ENCODE assay signal across 10 cellular contexts in the genomic region with DNA sequence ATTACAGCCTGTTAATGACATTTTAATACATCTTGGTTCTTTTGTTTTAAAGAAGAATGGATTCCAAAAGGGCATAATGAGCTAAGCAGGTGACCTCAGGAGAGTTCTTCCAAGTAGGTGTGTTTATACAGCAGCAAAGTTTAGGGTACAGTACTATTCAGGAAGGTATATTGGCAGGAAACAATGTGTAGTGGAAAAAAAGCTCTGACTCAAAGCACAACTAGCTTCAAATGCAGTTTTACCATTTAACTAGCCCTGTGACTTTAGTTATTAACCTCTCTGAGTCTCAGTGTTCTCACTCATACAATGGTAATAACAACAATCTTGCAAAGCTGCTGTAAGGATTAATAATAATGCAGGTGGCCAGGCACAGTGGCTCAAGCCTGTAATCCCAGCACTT. TPM values are rescaled to one million over a fixed set of nuclear protein-coding genes. Genes with fewer than 3 reads are reported as not detected.
DNase-seq lines count a peak whose midpoint lies in the region; ATAC-seq and TF ChIP-seq lines count a peak whose summit lies in the region.
"Had no signal": no experiment of that assay in that cellular context is flagged by ENCODE, and none has a peak within 500 bp of the region (broad histone marks: within the 10 kb centered on the region; RNA-seq: fewer than 3 reads in every experiment).

No MANE protein-coding gene starts in this region.

- H3K36me3 ChIP-seq in GM23338 (ENCODE audit: insufficient read depth), result no peaks in the 10 kb centered on the region

- no peak overlapping the region for H3K4me2 ChIP-seq in GM23338

- H3K27ac Mint-ChIP-seq in activated T-cell treated with anti-CD3 and anti-CD28 coated beads, Interleukin-2, amount 50 U/mL, for 72 hours, result peak overlapping the region; percentile 4
- no peak overlapping the region for H3K27ac Mint-ChIP-seq in GM23338
- H3K27ac Mint-ChIP-seq in stimulated activated naive CD8-positive, alpha-beta T cell treated with anti-CD3 and anti-CD28 coated beads, Interleukin-15, amount 100 ng/mL, for 72 hours, result no peak overlapping the region
- H3K27ac Mint-ChIP-seq: activated T-helper 1 cell treated with anti-CD3 and anti-CD28 coated beads, Interleukin-12 subunit alpha, Interleukin-12 subunit beta, Interleukin-2, Interleukin-4 antibody, amounts not matched to agents 30 ng/mL and 10 ng/mL and 1 ng/mL, durations not matched to agents 14 hours and 24 hours and 36 hours had no signal

- peak in 1 of 2 donors; percentile 56 for ATAC-seq in activated T-cell treated with anti-CD3 and anti-CD28 coated beads, Interleukin-2, amount 50 U/mL, for 72 hours (replicated peaks in 1 of 2)
- ATAC-seq in GM23338, result no peak
- peak; percentile 79 for ATAC-seq in HG03558 (IDR thresholded peaks at IDR 0.05; ENCODE audit: extremely low read depth, unreplicated experiment)
- peak; percentile 82 for ATAC-seq in stimulated activated naive CD8-positive, alpha-beta T cell treated with anti-CD3 and anti-CD28 coated beads, Interleukin-15, amount 100 ng/mL, for 72 hours
- no peak for ATAC-seq in HG03025 (IDR thresholded peaks at IDR 0.05; ENCODE audit: low FRiP score, unreplicated experiment)

- peaks cover 5% of the 10 kb centered on the region; the same call in 1 of the 2 replicates for H4K20me1 ChIP-seq in GM23338 (replicated peaks; ENCODE audit: insufficient read depth)

- no peaks in the 10 kb centered on the region for H3K9me2 ChIP-seq in GM23338 (ENCODE audit: insufficient read depth)

- H3K4me3 ChIP-seq in GM23338, result no peak overlapping the region

- H3K4me3 Mint-ChIP-seq in activated T-cell treated with anti-CD3 and anti-CD28 coated beads, Interleukin-2, amount 50 U/mL, for 72 hours, result no peak overlapping the region
- H3K4me3 Mint-ChIP-seq in GM23338, result no peak overlapping the region
- peak overlapping the region in 1 of 2 donors; percentile 11 for H3K4me3 Mint-ChIP-seq in stimulated activated naive CD8-positive, alpha-beta T cell treated with anti-CD3 and anti-CD28 coated beads, Interleukin-15, amount 100 ng/mL, for 72 hours
- H3K4me3 Mint-ChIP-seq: activated T-helper 1 cell treated with anti-CD3 and anti-CD28 coated beads, Interleukin-12 subunit alpha, Interleukin-12 subunit beta, Interleukin-2, Interleukin-4 antibody, amounts not matched to agents 30 ng/mL and 10 ng/mL and 1 ng/mL, durations not matched to agents 14 hours and 24 hours and 36 hours had no signal

- no peaks in the 10 kb centered on the region for H3K27me3 ChIP-seq in GM23338 (ENCODE audit: insufficient read depth)

- H3K9me3 Mint-ChIP-seq in activated T-cell treated with anti-CD3 and anti-CD28 coated beads, Interleukin-2, amount 50 U/mL, for 72 hours, result peaks cover 0 to 2% of the 10 kb centered on the region in 2 donors
- H3K9me3 Mint-ChIP-seq in GM23338, result no peaks in the 10 kb centered on the region
- H3K9me3 Mint-ChIP-seq in stimulated activated naive CD8-positive, alpha-beta T cell treated with anti-CD3 and anti-CD28 coated beads, Interleukin-15, amount 100 ng/mL, for 72 hours, result no peaks in the 10 kb centered on the region
- H3K9me3 Mint-ChIP-seq: activated T-helper 1 cell treated with anti-CD3 and anti-CD28 coated beads, Interleukin-12 subunit alpha, Interleukin-12 subunit beta, Interleukin-2, Interleukin-4 antibody, amounts not matched to agents 30 ng/mL and 10 ng/mL and 1 ng/mL, durations not matched to agents 14 hours and 24 hours and 36 hours had no signal

- H3K4me1 Mint-ChIP-seq in activated T-cell treated with anti-CD3 and anti-CD28 coated beads, Interleukin-2, amount 50 U/mL, for 72 hours (ENCODE audit: low read depth), result peaks cover 41% of the 10 kb centered on the region
- H3K4me1 Mint-ChIP-seq in GM23338, result no peaks in the 10 kb centered on the region
- peaks cover 37% of the 10 kb centered on the region for H3K4me1 Mint-ChIP-seq in stimulated activated naive CD8-positive, alpha-beta T cell treated with anti-CD3 and anti-CD28 coated beads, Interleukin-15, amount 100 ng/mL, for 72 hours

- no peaks in the 10 kb centered on the region for H3K27me3 Mint-ChIP-seq in activated T-cell treated with anti-CD3 and anti-CD28 coated beads, Interleukin-2, amount 50 U/mL, for 72 hours (ENCODE audit: low read depth)
- H3K27me3 Mint-ChIP-seq in GM23338 (ENCODE audit: insufficient read depth, low read depth, poor library complexity), result no peaks in the 10 kb centered on the region
- H3K27me3 Mint-ChIP-seq in stimulated activated naive CD8-positive, alpha-beta T cell treated with anti-CD3 and anti-CD28 coated beads, Interleukin-15, amount 100 ng/mL, for 72 hours, result no peaks in the 10 kb centered on the region

- TF ChIP-seq CTCF in GM23338 (conservative IDR thresholded peaks at IDR 0.05; ENCODE audit: low read depth in 2 of 2), result no peak

- H3K36me3 Mint-ChIP-seq in activated T-cell treated with anti-CD3 and anti-CD28 coated beads, Interleukin-2, amount 50 U/mL, for 72 hours (ENCODE audit: insufficient read depth in 2 of 2), result peaks cover 0 to 5% of the 10 kb centered on the region in 2 donors
- H3K36me3 Mint-ChIP-seq in GM23338 (ENCODE audit: low read depth), result no peaks in the 10 kb centered on the region; the same call in 2 of the 3 replicates

- no peak overlapping the region for H2AFZ ChIP-seq in GM23338

- peaks cover 49% of the 10 kb centered on the region for H3K79me2 ChIP-seq in GM23338 (replicated peaks; ENCODE audit: insufficient read depth)

- no peak for DNase-seq in activated T-cell treated with anti-CD3 and anti-CD28 coated beads, Interleukin-2, amount 50 U/mL, for 72 hours
- no peak for DNase-seq in activated T-cell treated with anti-CD3 and anti-CD28 coated beads, Interleukin-2, amount 50 U/mL, for 48 hours
- DNase-seq in GM23338 (ENCODE audit: low spot score) (no peak), NCI-H748 (lab: John Stamatoyannopoulos, UW; ENCODE audit: unreplicated experiment) (no peak), HPDE6-E6E7 (ENCODE audit: extremely low spot score) (no peak)
- DNase-seq in stimulated activated naive CD8-positive, alpha-beta T cell treated with anti-CD3 and anti-CD28 coated beads, Interleukin-15, amount 100 ng/mL, for 72 hours, result no peak
- DNase-seq: NCI-H446 treated with DMSO at 0.1 percent for 48 hours had no signal

- no peaks in the 10 kb centered on the region for H3K4me1 ChIP-seq in GM23338 (ENCODE audit: insufficient read depth)

- peak overlapping the region; percentile 47; the same call in 1 of the 2 replicates for H3K27ac ChIP-seq in GM23338 (ENCODE audit: low read depth)

- H3F3A ChIP-seq in GM23338 (replicated peaks; ENCODE audit: low read depth), result no peaks in the 10 kb centered on the region

TF ChIP-seq in GM23338, 12 proteins besides CTCF, POLR2A, EP300 and RAD21 (continues in another document):
- TF ChIP-seq ZNF331 (CRISPR knock-in tag; IDR thresholded peaks at IDR 0.05; ENCODE audit: low read depth) (no peak), JUNB (IDR thresholded peaks at IDR 0.05; ENCODE audit: unreplicated experiment) (no peak), EZH2 (IDR thresholded peaks at IDR 0.05; ENCODE audit: low read depth, unreplicated experiment) (no peak), EZH2phosphoT487 (IDR thresholded peaks at IDR 0.05; ENCODE audit: unreplicated experiment) (no peak), STAT1 (IDR thresholded peaks at IDR 0.05; ENCODE audit: unreplicated experiment) (no peak), NANOG (IDR thresholded peaks at IDR 0.05; ENCODE audit: borderline replicate concordance) (no peak), CREB1 (CRISPR knock-in tag; IDR thresholded peaks at IDR 0.05; ENCODE audit: low read depth) (no peak), POLR2AphosphoS5 (IDR thresholded peaks at IDR 0.05; ENCODE audit: low read depth) (no peak)
- TF ChIP-seq, protein P1, sequence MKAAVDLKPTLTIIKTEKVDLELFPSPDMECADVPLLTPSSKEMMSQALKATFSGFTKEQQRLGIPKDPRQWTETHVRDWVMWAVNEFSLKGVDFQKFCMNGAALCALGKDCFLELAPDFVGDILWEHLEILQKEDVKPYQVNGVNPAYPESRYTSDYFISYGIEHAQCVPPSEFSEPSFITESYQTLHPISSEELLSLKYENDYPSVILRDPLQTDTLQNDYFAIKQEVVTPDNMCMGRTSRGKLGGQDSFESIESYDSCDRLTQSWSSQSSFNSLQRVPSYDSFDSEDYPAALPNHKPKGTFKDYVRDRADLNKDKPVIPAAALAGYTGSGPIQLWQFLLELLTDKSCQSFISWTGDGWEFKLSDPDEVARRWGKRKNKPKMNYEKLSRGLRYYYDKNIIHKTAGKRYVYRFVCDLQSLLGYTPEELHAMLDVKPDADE (IDR thresholded peaks at IDR 0.05), result no peak
- TF ChIP-seq, protein P2, sequence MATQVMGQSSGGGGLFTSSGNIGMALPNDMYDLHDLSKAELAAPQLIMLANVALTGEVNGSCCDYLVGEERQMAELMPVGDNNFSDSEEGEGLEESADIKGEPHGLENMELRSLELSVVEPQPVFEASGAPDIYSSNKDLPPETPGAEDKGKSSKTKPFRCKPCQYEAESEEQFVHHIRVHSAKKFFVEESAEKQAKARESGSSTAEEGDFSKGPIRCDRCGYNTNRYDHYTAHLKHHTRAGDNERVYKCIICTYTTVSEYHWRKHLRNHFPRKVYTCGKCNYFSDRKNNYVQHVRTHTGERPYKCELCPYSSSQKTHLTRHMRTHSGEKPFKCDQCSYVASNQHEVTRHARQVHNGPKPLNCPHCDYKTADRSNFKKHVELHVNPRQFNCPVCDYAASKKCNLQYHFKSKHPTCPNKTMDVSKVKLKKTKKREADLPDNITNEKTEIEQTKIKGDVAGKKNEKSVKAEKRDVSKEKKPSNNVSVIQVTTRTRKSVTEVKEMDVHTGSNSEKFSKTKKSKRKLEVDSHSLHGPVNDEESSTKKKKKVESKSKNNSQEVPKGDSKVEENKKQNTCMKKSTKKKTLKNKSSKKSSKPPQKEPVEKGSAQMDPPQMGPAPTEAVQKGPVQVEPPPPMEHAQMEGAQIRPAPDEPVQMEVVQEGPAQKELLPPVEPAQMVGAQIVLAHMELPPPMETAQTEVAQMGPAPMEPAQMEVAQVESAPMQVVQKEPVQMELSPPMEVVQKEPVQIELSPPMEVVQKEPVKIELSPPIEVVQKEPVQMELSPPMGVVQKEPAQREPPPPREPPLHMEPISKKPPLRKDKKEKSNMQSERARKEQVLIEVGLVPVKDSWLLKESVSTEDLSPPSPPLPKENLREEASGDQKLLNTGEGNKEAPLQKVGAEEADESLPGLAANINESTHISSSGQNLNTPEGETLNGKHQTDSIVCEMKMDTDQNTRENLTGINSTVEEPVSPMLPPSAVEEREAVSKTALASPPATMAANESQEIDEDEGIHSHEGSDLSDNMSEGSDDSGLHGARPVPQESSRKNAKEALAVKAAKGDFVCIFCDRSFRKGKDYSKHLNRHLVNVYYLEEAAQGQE (IDR thresholded peaks at IDR 0.05; ENCODE audit: unreplicated experiment), result no peak

RNA-seq across cellular contexts. Expression of a gene that starts 29.9 kb away (rescaled TPM):
- 10 to 100 TPM; 65.7 to 83.0 TPM for total RNA-seq in activated T-cell treated with anti-CD3 and anti-CD28 coated beads, Interleukin-2, amount 50 U/mL, for 72 hours
- 53.2 and 54.2 TPM in 2 replicates for total RNA-seq in GM23338 (2014; rRNA removed; shearing (Covaris generic))
- polyA plus RNA-seq in GM23338 (2016; fragmentation: Nextera tagmentation; extraction: Ambion mirVana), result 19.8 and 24.1 TPM in 2 replicates

RNA-seq across cellular contexts. Expression of a gene that starts 39.9 kb away (rescaled TPM):
- 10 to 100 TPM; 11.2 to 13.7 TPM for total RNA-seq in activated T-cell treated with anti-CD3 and anti-CD28 coated beads, Interleukin-2, amount 50 U/mL, for 72 hours
- total RNA-seq in GM23338 (2014; rRNA removed; shearing (Covaris generic)), result not detected in 2 replicates
- not detected in 2 replicates for polyA plus RNA-seq in GM23338 (2016; fragmentation: Nextera tagmentation; extraction: Ambion mirVana)

Comparison
In these comparisons a context has a peak if more than half of its experiments do, and no peak if none do; other contexts are left out.
1. ATAC-seq: peak in HG03558 (single experiment) and stimulated activated naive CD8-positive, alpha-beta T cell treated with anti-CD3 and anti-CD28 coated beads, Interleukin-15, amount 100 ng/mL, for 72 hours (single experiment); none in GM23338 (single experiment) and HG03025 (single experiment).
2. RNA of a gene that starts 39.9 kb away (total RNA-seq): 11.2 to 13.7 TPM in activated T-cell treated with anti-CD3 and anti-CD28 coated beads, Interleukin-2, amount 50 U/mL, for 72 hours; not detected in GM23338; every median in the first group is over 10 times any median in the second.